Comparison of ENCODE assay signal across 10 cellular contexts in the genomic region with DNA sequence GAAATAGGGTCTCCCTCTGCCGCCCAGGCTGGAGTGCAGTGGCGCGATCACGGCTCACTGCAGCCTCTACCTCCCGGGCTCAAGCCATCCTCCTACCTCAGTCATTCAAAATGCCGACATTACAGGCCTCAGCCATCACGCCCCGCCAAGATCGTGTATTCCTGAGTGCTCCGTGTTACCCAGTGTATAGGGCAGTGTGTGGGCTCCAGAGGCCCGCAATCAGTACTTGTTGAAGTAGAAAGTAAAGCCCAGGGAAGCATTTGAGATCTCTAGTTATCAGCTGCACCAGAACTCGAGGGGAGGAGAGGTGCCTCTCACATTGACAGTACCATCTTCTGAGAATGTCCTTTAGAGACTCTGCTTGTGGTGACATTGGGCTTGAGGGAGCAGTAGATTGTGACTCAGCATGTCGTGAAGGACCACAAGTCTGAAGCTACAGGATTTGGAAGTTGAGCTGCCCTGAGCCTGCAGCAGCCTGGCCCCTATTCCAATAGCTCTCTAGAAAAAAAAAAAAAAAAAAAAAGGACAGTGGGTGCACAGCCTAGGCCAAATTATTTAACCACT. TPM values are rescaled to one million over a fixed set of nuclear protein-coding genes. Genes with fewer than 3 reads are reported as not detected.
DNase-seq lines count a peak whose midpoint lies in the region; ATAC-seq, FAIRE-seq and TF ChIP-seq lines count a peak whose summit lies in the region.
"Had no signal": no experiment of that assay in that cellular context is flagged by ENCODE, and none has a peak within 500 bp of the region (broad histone marks: within the 10 kb centered on the region; RNA-seq: fewer than 3 reads in every experiment).

No MANE protein-coding gene starts in this region.

- H3K36me3 ChIP-seq in heart right ventricle (no peaks in the 10 kb centered on the region), esophagus muscularis mucosa (no peaks in the 10 kb centered on the region)
- H3K36me3 ChIP-seq: prostate gland had no signal

- no peak for TF ChIP-seq POLR2A in esophagus muscularis mucosa (IDR thresholded peaks at IDR 0.05; ENCODE audit: low read depth)

- 49 to 56% methylated on average over 13 of the region's 13 CpGs for WGBS in heart right ventricle, 2 donors
- WGBS in esophagus muscularis mucosa, result 68% methylated on average over 13 of the region's 13 CpGs

- H3K4me1 ChIP-seq in heart right ventricle (peaks cover 0 to 28% (median 24%) of the 10 kb centered on the region in 9 donors), esophagus muscularis mucosa (peaks cover 17 to 30% (median 29%) of the 10 kb centered on the region in 4 donors)
- H3K4me1 ChIP-seq: prostate gland had no signal

- no peak for TF ChIP-seq EP300 in esophagus muscularis mucosa (IDR thresholded peaks at IDR 0.05)

- H3K27me3 ChIP-seq in heart right ventricle, result no peaks in the 10 kb centered on the region
- no peaks in the 10 kb centered on the region for H3K27me3 ChIP-seq in esophagus muscularis mucosa
- H3K27me3 ChIP-seq: tibial nerve had no signal

- H3K27ac ChIP-seq in heart right ventricle (no peak overlapping the region), esophagus muscularis mucosa (replicated peaks in 1 of 4) (no peak overlapping the region), coronary artery (no peak overlapping the region)

- H3K9me3 Mint-ChIP-seq in type B pancreatic cell, result no peaks in the 10 kb centered on the region

- no peaks in the 10 kb centered on the region for H3K36me3 Mint-ChIP-seq in type B pancreatic cell

- FAIRE-seq in RCC 7860 (lab: Jason Lieb, UNC), result no peak

- no peaks in the 10 kb centered on the region for H3K9me3 ChIP-seq in heart right ventricle
- no peaks in the 10 kb centered on the region for H3K9me3 ChIP-seq in esophagus muscularis mucosa
- H3K9me3 ChIP-seq: prostate gland, tibial nerve had no signal

- DNase-seq in heart right ventricle (no peak), Right ventricle myocardium superior (no peak), RCC 7860 (ENCODE audit: low spot score) (peak; percentile 53), esophagus muscularis mucosa (ENCODE audit: extremely low spot score) (no peak), type B pancreatic cell (ENCODE audit: extremely low spot score, unreplicated experiment) (no peak), coronary artery (ENCODE audit: low spot score) (no peak), dermis blood vessel endothelial cell (no peak)

- peaks cover 18% of the 10 kb centered on the region for H3K4me1 Mint-ChIP-seq in type B pancreatic cell (ENCODE audit: unreplicated experiment)

- TF ChIP-seq CTCF in heart right ventricle (IDR thresholded peaks at IDR 0.05) (no peak), esophagus muscularis mucosa (IDR thresholded peaks at IDR 0.05) (no peak), type B pancreatic cell (conservative IDR thresholded peaks at IDR 0.05) (no peak), coronary artery (IDR thresholded peaks at IDR 0.05) (no peak)

- H3K27me3 Mint-ChIP-seq in type B pancreatic cell, result peaks cover 2% of the 10 kb centered on the region

- intact Hi-C loops in heart right ventricle (cut with DNase I), result loop anchor here in 5 of 10 donors (5.0 kb wide), 4 partner anchors 32 to 43 kb away; no protein-coding TSS in a partner anchor
- intact Hi-C loops in Right ventricle myocardium superior (cut with DNase I), result no loop called here
- intact Hi-C loops in esophagus muscularis mucosa (cut with DNase I), result loop anchor here (5.0 kb wide), 1 partner anchor 32 kb away; no protein-coding TSS in a partner anchor

- H3K4me3 Mint-ChIP-seq in type B pancreatic cell, result peak overlapping the region; percentile 82

- H3K4me3 ChIP-seq in heart right ventricle (peak overlapping the region in 6 of 10 donors; percentile 83 to 98 (median 94)), esophagus muscularis mucosa (peak overlapping the region in 3 of 4 donors; percentile 97 to 99 (median 98)), coronary artery (no peak overlapping the region)

- peak overlapping the region; percentile 96 for H3K27ac Mint-ChIP-seq in type B pancreatic cell

- ATAC-seq in heart right ventricle, result no peak
- no peak for ATAC-seq in Right ventricle myocardium superior (ENCODE audit: poor library complexity)
- no peak for ATAC-seq in HG02610 (IDR thresholded peaks at IDR 0.05; ENCODE audit: unreplicated experiment)

RNA-seq across cellular contexts. Expression of a gene that starts 1.1 kb away (rescaled TPM):
- 10 to 100 TPM; 27.6 to 43.7 (median 34.7) TPM for total RNA-seq in heart right ventricle
- polyA plus RNA-seq in heart right ventricle, result 10 to 100 TPM; 26.4 to 30.5 TPM
- total RNA-seq in Right ventricle myocardium superior, result 31.9 TPM
- 10 to 100 TPM; 37.3 to 71.4 (median 50.4) TPM for total RNA-seq in esophagus muscularis mucosa
- total RNA-seq in type B pancreatic cell (ENCODE audit: low replicate concordance), result 45.3 and 82.0 TPM in 2 replicates
- 128 and 131 TPM in 2 replicates for total RNA-seq in dermis blood vessel endothelial cell

RNA-seq across cellular contexts. Expression of a gene that starts 29.6 kb away (rescaled TPM):
- 10 to 100 TPM in 2 of 10 donors, 1 to 10 TPM in 8; 1.7 to 17.3 (median 3.2) TPM for total RNA-seq in heart right ventricle
- polyA plus RNA-seq in heart right ventricle, result 10 to 100 TPM in 1 of 2 donors, 1 to 10 TPM in 1; 3.5 to 20.8 TPM
- total RNA-seq in Right ventricle myocardium superior, result 2.0 TPM
- total RNA-seq in esophagus muscularis mucosa, result 10 to 100 TPM; 10.8 to 33.8 (median 16.5) TPM
- total RNA-seq in type B pancreatic cell (ENCODE audit: low replicate concordance), result 4.3 and 26.8 TPM in 2 replicates
- total RNA-seq in dermis blood vessel endothelial cell, result 259 and 272 TPM in 2 replicates

RNA-seq across cellular contexts. Expression of a gene that starts 46.8 kb away (rescaled TPM):
- total RNA-seq in heart right ventricle, result 1 to 10 TPM in 9 of 10 donors, under 1 TPM in 1; 0.98 to 2.7 (median 1.6) TPM
- polyA plus RNA-seq in heart right ventricle, result 1 to 10 TPM; 2.6 to 8.9 TPM
- 2.6 TPM for total RNA-seq in Right ventricle myocardium superior
- total RNA-seq in esophagus muscularis mucosa, result 1 to 10 TPM; 1.7 to 2.6 (median 2.1) TPM
- 3.9 and 11.7 TPM in 2 replicates for total RNA-seq in type B pancreatic cell (ENCODE audit: low replicate concordance)
- 8.5 and 13.8 TPM in 2 replicates for total RNA-seq in dermis blood vessel endothelial cell
